ENCODE assay signal across 8 cellular contexts in genomic region chr9:66900490-66901131, GRCh38. TPM values are rescaled to one million over a fixed set of nuclear protein-coding genes. Genes with fewer than 3 reads are reported as not detected.
DNase-seq lines count a peak whose midpoint lies in the region; ATAC-seq, FAIRE-seq and TF ChIP-seq lines count a peak whose summit lies in the region.
"Not testable (repeated sequence)": the region's sequence is repeated elsewhere in the genome, so short reads cannot be mapped to it uniquely, and the experiment has no call there.

Gene ZNF658 (plus strand): TSS chr9:66900725. CDS start chr9:66903562, 2,837 bp downstream.

- ATAC-seq in GM18499 (IDR thresholded peaks at IDR 0.05; ENCODE audit: insufficient read depth, unreplicated experiment) (peak; percentile 91), HG02610 (IDR thresholded peaks at IDR 0.05; ENCODE audit: unreplicated experiment) (peak; percentile 98)

- not testable (repeated sequence) for H3K4me1 Mint-ChIP-seq in dendritic cell treated with granulocyte-macrophage colony-stimulating factor and Interleukin-4, amounts not matched to agents 40 ng/mL and 50 ng/mL, for 4 days (ENCODE audit: low read depth)

- intact Hi-C loops in dendritic cell treated with granulocyte-macrophage colony-stimulating factor and Interleukin-4, amounts not matched to agents 40 ng/mL and 50 ng/mL, for 4 days (cut with micrococcal nuclease) = not testable (repeated sequence)

- not testable (repeated sequence) for H3K27me3 Mint-ChIP-seq in dendritic cell treated with granulocyte-macrophage colony-stimulating factor and Interleukin-4, amounts not matched to agents 40 ng/mL and 50 ng/mL, for 4 days

- H3K9me1 ChIP-seq in keratinocyte (ENCODE audit: control insufficient read depth, extremely low read depth, insufficient read depth, low read length) = not testable (repeated sequence)

- peak within 1 kb of the TSS; percentile 63 for H3K9ac ChIP-seq in keratinocyte (ENCODE audit: control insufficient read depth, extremely low read depth, insufficient read depth, low read length)

- H3K27ac ChIP-seq in keratinocyte (ENCODE audit: control insufficient read depth, insufficient read depth, low read length) = peak within 1 kb of the TSS; percentile 64
- not testable (repeated sequence) for H3K27ac ChIP-seq in thymus (ENCODE audit: low read depth)

- not testable (repeated sequence) for H3K27me3 ChIP-seq in keratinocyte (ENCODE audit: control insufficient read depth, extremely low read depth, insufficient read depth, low read length); thymus (ENCODE audit: control insufficient read depth, insufficient read depth)

- peaks cover 11% of the 10 kb centered on the region for H3K9me3 Mint-ChIP-seq in dendritic cell treated with granulocyte-macrophage colony-stimulating factor and Interleukin-4, amounts not matched to agents 40 ng/mL and 50 ng/mL, for 4 days

- H3K4me1 ChIP-seq in keratinocyte (ENCODE audit: control insufficient read depth, extremely low read depth, insufficient read depth, low read length); thymus (ENCODE audit: control insufficient read depth, insufficient read depth, low read length): not testable (repeated sequence)

- H2AFZ ChIP-seq in keratinocyte (ENCODE audit: control insufficient read depth, low read length) = not testable (repeated sequence)

- peak; percentile 73 for DNase-seq in LNCaP clone FGC (ENCODE audit: low read depth)
- DNase-seq in activated CD8-positive, alpha-beta memory T cell treated with anti-CD3 and anti-CD28 coated beads for 24 hours = peak; percentile 86
- DNase-seq in keratinocyte (ENCODE audit: low read depth, low spot score) = peak; percentile 21
- DNase-seq in retinal pigment epithelial cell (ENCODE audit: low read depth) = peak; percentile 47

- H3K4me3 Mint-ChIP-seq in dendritic cell treated with granulocyte-macrophage colony-stimulating factor and Interleukin-4, amounts not matched to agents 40 ng/mL and 50 ng/mL, for 4 days = peak within 1 kb of the TSS; percentile 88

- FAIRE-seq in keratinocyte (lab: Jason Lieb, UNC) = not testable (repeated sequence)

- H3K79me2 ChIP-seq in keratinocyte (ENCODE audit: control insufficient read depth, insufficient read depth, low read length) = not testable (repeated sequence)

- not testable (repeated sequence) for TF ChIP-seq CTCF in LNCaP clone FGC (IDR thresholded peaks at IDR 0.05; ENCODE audit: control insufficient read depth, extremely low read depth, insufficient read depth); keratinocyte (optimal IDR thresholded peaks at IDR 0.05 in 1 of 3, IDR thresholded peaks at IDR 0.05 in 1 of 3, conservative IDR thresholded peaks at IDR 0.05 in 1 of 3; ENCODE audit: extremely low read depth in 1 of 3, insufficient read depth in 2 of 3, low read length in 3 of 3); retinal pigment epithelial cell (conservative IDR thresholded peaks at IDR 0.05; ENCODE audit: low read depth, low read length)

- H3K4me2 ChIP-seq in keratinocyte (ENCODE audit: control insufficient read depth, extremely low read depth, insufficient read depth, low read depth, low read length) = peak within 1 kb of the TSS; percentile 27

- dilution Hi-C loops in keratinocyte (cut with MboI; ENCODE audit: extremely low pct_ligation_motif_present, low sequenced_read_pairs) = not testable (repeated sequence)

- under 1% methylated on average over 44 of the region's 46 CpGs for WGBS in thymus

- H4K20me1 ChIP-seq in keratinocyte (ENCODE audit: control insufficient read depth, extremely low read depth, insufficient read depth, low read length) = not testable (repeated sequence)

- H3K9me3 ChIP-seq in keratinocyte (ENCODE audit: control insufficient read depth, low read depth, low read length); thymus (ENCODE audit: control insufficient read depth): not testable (repeated sequence)

- peak within 1 kb of the TSS; percentile 78 for H3K27ac Mint-ChIP-seq in dendritic cell treated with granulocyte-macrophage colony-stimulating factor and Interleukin-4, amounts not matched to agents 40 ng/mL and 50 ng/mL, for 4 days

- peaks cover 14% of the 10 kb centered on the region for H3K36me3 Mint-ChIP-seq in dendritic cell treated with granulocyte-macrophage colony-stimulating factor and Interleukin-4, amounts not matched to agents 40 ng/mL and 50 ng/mL, for 4 days (ENCODE audit: low read depth)

- not testable (repeated sequence) for H3K36me3 ChIP-seq in keratinocyte (ENCODE audit: control insufficient read depth in 2 of 2, extremely low read depth in 1 of 2, insufficient read depth in 2 of 2, low read length in 2 of 2); thymus (ENCODE audit: control insufficient read depth, insufficient read depth)

- H3K4me3 ChIP-seq in LNCaP clone FGC (ENCODE audit: low read depth, low read length) (peak within 1 kb of the TSS; percentile 56), keratinocyte (ENCODE audit: control insufficient read depth in 2 of 3, extremely low read depth in 1 of 3, insufficient read depth in 2 of 3, low read depth in 1 of 3, low read length in 3 of 3) (peak within 1 kb of the TSS; percentile 40 to 51 (median 47)), retinal pigment epithelial cell (ENCODE audit: low read length) (peak within 1 kb of the TSS; percentile 50), thymus (ENCODE audit: low read length) (peak within 1 kb of the TSS; percentile 43)

RNA-seq across cellular contexts. Expression of gene ZNF658, which starts in this region (rescaled TPM):
- polyA plus RNA-seq in keratinocyte = 2.2 to 3.7 TPM (median 3.6 TPM) in 3 replicates
- 2.5 TPM for polyA plus RNA-seq in keratinocyte (2011; ENCODE audit: low read depth)
- 1.0 and 2.0 TPM in 2 replicates for polyA plus RNA-seq in keratinocyte (2011; cell fraction: cytosol; rRNA removed)
- polyA plus RNA-seq in keratinocyte (2011; cell fraction: nucleus; rRNA removed) = 3.3 and 4.1 TPM in 2 replicates
- polyA plus RNA-seq in keratinocyte (2012; ENCODE audit: low replicate concordance) = 1.9 and 2.7 TPM in 2 replicates
- polyA minus RNA-seq in keratinocyte = 2.5 to 5.9 TPM (median 5.8 TPM) in 3 replicates
- polyA minus RNA-seq in keratinocyte (2011; cell fraction: cytosol; rRNA and poly(A)+ RNA removed) = 5.6 TPM
- polyA minus RNA-seq in keratinocyte (2011; cell fraction: nucleus; rRNA and poly(A)+ RNA removed) = 4.7 and 6.7 TPM in 2 replicates
- 3.6 TPM for polyA plus RNA-seq in thymus

Comparison
In these comparisons a context has a peak if more than half of its experiments do, and no peak if none do; other contexts are left out.
1. DNase-seq: peak in every context shown above with its lines; median percentile 86 in activated CD8-positive, alpha-beta memory T cell treated with anti-CD3 and anti-CD28 coated beads for 24 hours; 73 in LNCaP clone FGC; 47 in retinal pigment epithelial cell; 21 in keratinocyte.